In genomic region chr17:16622540-16623277, GRCh38 we compare ENCODE assay signal across 3 cellular contexts.
A peak's percentile ranks its signal among the peaks of the same experiment; 100 is the strongest.
TF ChIP-seq lines count a peak whose summit lies in the region.

No MANE protein-coding gene starts in this region.

TF ChIP-seq in A549, 52 proteins besides CTCF, POLR2A, EP300 and RAD21:
- TF ChIP-seq ATOH8 (CRISPR knock-in tag; IDR thresholded peaks at IDR 0.05; ENCODE audit: low read depth) (no peak), FOSL2 (IDR thresholded peaks at IDR 0.05) (no peak), FOSL2 (CRISPR knock-in tag; IDR thresholded peaks at IDR 0.05) (no peak), ELK1 (IDR thresholded peaks at IDR 0.05; ENCODE audit: low read depth, low read length) (no peak), USF2 (IDR thresholded peaks at IDR 0.05) (0 out of 2 replicates have a peak, but pooled peaks have one; percentile 1), RFX5 (IDR thresholded peaks at IDR 0.05) (no peak), TFCP2L1 (CRISPR knock-in tag; IDR thresholded peaks at IDR 0.05) (no peak), MAX (IDR thresholded peaks at IDR 0.05) (no peak), CHD2 (IDR thresholded peaks at IDR 0.05; ENCODE audit: low read length, partially characterized antibody) (no peak), HMGXB4 (CRISPR knock-in tag; IDR thresholded peaks at IDR 0.05; ENCODE audit: borderline replicate concordance) (no peak), NPAS2 (CRISPR knock-in tag; IDR thresholded peaks at IDR 0.05; ENCODE audit: borderline replicate concordance) (no peak), ZFP36 (IDR thresholded peaks at IDR 0.05; ENCODE audit: borderline replicate concordance, partially characterized antibody) (no peak), NFE2L2 (conservative IDR thresholded peaks at IDR 0.05; ENCODE audit: low read length) (no peak), GATA3 (IDR thresholded peaks at IDR 0.05; ENCODE audit: borderline replicate concordance) (peak; percentile 31; the same call in 1 of the 2 replicates), ZSCAN20 (CRISPR knock-in tag; IDR thresholded peaks at IDR 0.05) (no peak)

TF ChIP-seq in HCT116, 20 proteins besides CTCF, POLR2A, EP300 and RAD21:
- TF ChIP-seq JUND (IDR thresholded peaks at IDR 0.05) (no peak), ZNF274 (IDR thresholded peaks at IDR 0.05; ENCODE audit: low read depth, low read length) (peak; percentile 95)

TF ChIP-seq in K562, 482 proteins besides CTCF, POLR2A, EP300 and RAD21:
- TF ChIP-seq POLR2AphosphoS5 (IDR thresholded peaks at IDR 0.05; ENCODE audit: control insufficient read depth, insufficient read depth, low read depth, low read length) (no peak), TAF1 (IDR thresholded peaks at IDR 0.05; ENCODE audit: control insufficient read depth, extremely low read depth, insufficient read depth, low read length, severe bottlenecking) (no peak), ZNF274 (IDR thresholded peaks at IDR 0.05; ENCODE audit: borderline replicate concordance, low read depth, low read length) (peak; percentile 94), FOXJ2 (tag; IDR thresholded peaks at IDR 0.05) (no peak), ELK1 (CRISPR knock-in tag; IDR thresholded peaks at IDR 0.05) (no peak), ZBTB17 (CRISPR knock-in tag; IDR thresholded peaks at IDR 0.05) (no peak), SFPQ (IDR thresholded peaks at IDR 0.05; ENCODE audit: low read depth, low read length) (no peak), ZNF766 (CRISPR knock-in tag; conservative IDR thresholded peaks at IDR 0.05) (no peak)
